Comparison of ENCODE assay signal across 29 cellular contexts in genomic region chr20:5495026-5495425, GRCh38.
"Had no signal": no experiment of that assay in that cellular context is flagged by ENCODE, and none has a peak within 500 bp of the region (broad histone marks: within the 10 kb centered on the region; RNA-seq: fewer than 3 reads in every experiment).

No MANE protein-coding gene starts in this region.

- DNase-seq: stimulated activated CD4-positive, alpha-beta T cell treated with anti-CD3 and anti-CD28 coated beads, Interleukin-2, amount 100 ng/mL, for 48 hours; stimulated activated CD4-positive, alpha-beta T cell treated with anti-CD3 and anti-CD28 coated beads, Interleukin-4, amount 100 ng/mL, for 1 hour; stimulated activated CD4-positive, alpha-beta T cell treated with anti-CD3 and anti-CD28 coated beads, Interleukin-4, amount 100 ng/mL, for 24 hours; stimulated activated CD4-positive, alpha-beta T cell treated with anti-CD3 and anti-CD28 coated beads, Interleukin-4, amount 100 ng/mL, for 4 hours; stimulated activated CD8-positive, alpha-beta memory T cell treated with anti-CD3 and anti-CD28 coated beads, Interleukin-4, amount 100 ng/mL, for 48 hours; stimulated activated naive B cell treated with anti-CD40 and anti-IgM and Interleukin-4, amounts not matched to agents 10 μg/mL and 1 μg/mL and 100 μg/mL, for 72 hours; stimulated activated naive CD4-positive, alpha-beta T cell; stimulated activated naive CD4-positive, alpha-beta T cell treated with Interleukin-2 at 50 U/mL for 16 hours; stimulated activated naive CD8-positive, alpha-beta T cell treated with anti-CD3 and anti-CD28 coated beads, Interleukin-15, amount 100 ng/mL, for 72 hours; stimulated activated naive CD8-positive, alpha-beta T cell treated with anti-CD3 and anti-CD28 coated beads, Interleukin-15, Interleukin-2, amounts not matched to agents 100 U/mL and 50 U/mL, for 24 hours; stomach; substantia nigra; testis; thyroid gland; tibial artery; transverse colon; trophoblast cell; upper lobe of left lung; upper lobe of right lung; uterus had no signal

- H3K36me3 Mint-ChIP-seq: stimulated activated effector memory CD8-positive, alpha-beta T cell treated with anti-CD3 and anti-CD28 coated beads, Interleukin-12 subunit alpha, Interleukin-12 subunit beta, amount 100 ng/mL, for 72 hours; stimulated activated memory B cell treated with anti-CD40 and anti-IgM and Interleukin-4, amounts not matched to agents 10 μg/mL and 1 μg/mL and 100 μg/mL, for 72 hours; stimulated activated naive B cell treated with anti-CD40 and anti-IgM and Interleukin-4, amounts not matched to agents 10 μg/mL and 1 μg/mL and 100 μg/mL, for 72 hours; type B pancreatic cell had no signal

- H3K36me3 ChIP-seq: suprapubic skin, thoracic aorta, thyroid gland, transverse colon, upper lobe of left lung, upper lobe of right lung, uterus, vagina had no signal

- H3K4me3 ChIP-seq: stomach, suprapubic skin, testis, thoracic aorta, thyroid gland, tibial artery, tibial nerve, transverse colon, upper lobe of left lung, upper lobe of right lung, uterus, vagina had no signal

- H3K4me1 Mint-ChIP-seq: stimulated activated effector memory CD8-positive, alpha-beta T cell treated with anti-CD3 and anti-CD28 coated beads, Interleukin-12 subunit alpha, Interleukin-12 subunit beta, amount 100 ng/mL, for 72 hours; stimulated activated memory B cell treated with anti-CD40 and anti-IgM and Interleukin-4, amounts not matched to agents 10 μg/mL and 1 μg/mL and 100 μg/mL, for 72 hours had no signal

- H3K4me1 ChIP-seq: stomach, suprapubic skin, testis, thyroid gland, tibial artery, tibial nerve, transverse colon, upper lobe of left lung, upper lobe of right lung, uterus, vagina had no signal

- H3K27ac ChIP-seq: stomach, suprapubic skin, testis, thoracic aorta, thyroid gland, tibial artery, tibial nerve, transverse colon, upper lobe of left lung, upper lobe of right lung, uterus, vagina had no signal

- H3K27me3 Mint-ChIP-seq: stimulated activated naive CD8-positive, alpha-beta T cell treated with anti-CD3 and anti-CD28 coated beads, Interleukin-15, amount 100 ng/mL, for 72 hours; stimulated activated naive CD8-positive, alpha-beta T cell treated with anti-CD3 and anti-CD28 coated beads, Interleukin-15, Interleukin-2, amounts not matched to agents 100 ng/mL and 50 ng/mL, for 24 hours had no signal

- ATAC-seq: stimulated activated effector memory CD8-positive, alpha-beta T cell treated with anti-CD3 and anti-CD28 coated beads, Interleukin-12 subunit alpha, Interleukin-12 subunit beta, amount 100 ng/mL, for 72 hours; stimulated activated memory B cell treated with anti-CD40 and anti-IgM and Interleukin-4, amounts not matched to agents 10 μg/mL and 1 μg/mL and 100 μg/mL, for 72 hours; stimulated activated naive CD8-positive, alpha-beta T cell treated with anti-CD3 and anti-CD28 coated beads, Interleukin-15, amount 100 ng/mL, for 72 hours; stimulated activated naive CD8-positive, alpha-beta T cell treated with anti-CD3 and anti-CD28 coated beads, Interleukin-15, Interleukin-2, amounts not matched to agents 100 U/mL and 50 U/mL, for 24 hours; upper lobe of right lung had no signal

- H3K27ac Mint-ChIP-seq: stimulated activated effector memory CD8-positive, alpha-beta T cell treated with anti-CD3 and anti-CD28 coated beads, Interleukin-12 subunit alpha, Interleukin-12 subunit beta, amount 100 ng/mL, for 72 hours; stimulated activated memory B cell treated with anti-CD40 and anti-IgM and Interleukin-4, amounts not matched to agents 10 μg/mL and 1 μg/mL and 100 μg/mL, for 72 hours; stimulated activated naive B cell treated with anti-CD40 and anti-IgM and Interleukin-4, amounts not matched to agents 10 μg/mL and 1 μg/mL and 100 μg/mL, for 72 hours; stimulated activated naive CD8-positive, alpha-beta T cell treated with anti-CD3 and anti-CD28 coated beads, Interleukin-15, amount 100 ng/mL, for 72 hours; stimulated activated naive CD8-positive, alpha-beta T cell treated with anti-CD3 and anti-CD28 coated beads, Interleukin-15, Interleukin-2, amounts not matched to agents 100 ng/mL and 50 ng/mL, for 24 hours; type B pancreatic cell had no signal

- H3K9me3 ChIP-seq: suprapubic skin, testis, thyroid gland, transverse colon, upper lobe of left lung, upper lobe of right lung, uterus, vagina had no signal

- FAIRE-seq: urothelium cell line had no signal

- H3K9me3 Mint-ChIP-seq: stimulated activated effector memory CD8-positive, alpha-beta T cell treated with anti-CD3 and anti-CD28 coated beads, Interleukin-12 subunit alpha, Interleukin-12 subunit beta, amount 100 ng/mL, for 72 hours; stimulated activated memory B cell treated with anti-CD40 and anti-IgM and Interleukin-4, amounts not matched to agents 10 μg/mL and 1 μg/mL and 100 μg/mL, for 72 hours; stimulated activated naive B cell treated with anti-CD40 and anti-IgM and Interleukin-4, amounts not matched to agents 10 μg/mL and 1 μg/mL and 100 μg/mL, for 72 hours; stimulated activated naive CD8-positive, alpha-beta T cell treated with anti-CD3 and anti-CD28 coated beads, Interleukin-15, amount 100 ng/mL, for 72 hours; stimulated activated naive CD8-positive, alpha-beta T cell treated with anti-CD3 and anti-CD28 coated beads, Interleukin-15, Interleukin-2, amounts not matched to agents 100 ng/mL and 50 ng/mL, for 24 hours; type B pancreatic cell had no signal

- H3K4me3 Mint-ChIP-seq: stimulated activated effector memory CD8-positive, alpha-beta T cell treated with anti-CD3 and anti-CD28 coated beads, Interleukin-12 subunit alpha, Interleukin-12 subunit beta, amount 100 ng/mL, for 72 hours; stimulated activated memory B cell treated with anti-CD40 and anti-IgM and Interleukin-4, amounts not matched to agents 10 μg/mL and 1 μg/mL and 100 μg/mL, for 72 hours; stimulated activated naive B cell treated with anti-CD40 and anti-IgM and Interleukin-4, amounts not matched to agents 10 μg/mL and 1 μg/mL and 100 μg/mL, for 72 hours; stimulated activated naive CD8-positive, alpha-beta T cell treated with anti-CD3 and anti-CD28 coated beads, Interleukin-15, amount 100 ng/mL, for 72 hours; stimulated activated naive CD8-positive, alpha-beta T cell treated with anti-CD3 and anti-CD28 coated beads, Interleukin-15, Interleukin-2, amounts not matched to agents 100 ng/mL and 50 ng/mL, for 24 hours; type B pancreatic cell had no signal
